ENCODE assay signal across 13 cellular contexts in the genomic region with DNA sequence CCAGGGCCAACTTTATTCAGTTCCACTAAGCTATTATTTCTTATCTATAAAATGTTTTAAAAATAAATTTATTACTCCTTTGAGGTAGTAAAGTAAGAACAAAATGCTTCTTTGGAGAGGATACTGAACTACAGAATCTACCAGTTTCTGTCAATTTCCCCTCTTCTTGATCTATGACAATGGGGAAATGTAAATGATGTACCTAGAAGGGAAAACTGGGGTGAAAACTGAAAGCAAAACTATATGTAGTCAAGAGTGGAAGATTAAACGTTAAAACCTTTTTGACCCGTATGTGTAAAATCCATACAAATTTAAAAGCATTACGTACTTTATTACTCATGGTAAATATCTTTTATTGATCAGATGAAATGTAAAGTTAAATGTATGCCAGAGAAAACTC.
DNase-seq lines count a peak whose midpoint lies in the region; ATAC-seq and TF ChIP-seq lines count a peak whose summit lies in the region.
"Had no signal": no experiment of that assay in that cellular context is flagged by ENCODE, and none has a peak within 500 bp of the region (broad histone marks: within the 10 kb centered on the region; RNA-seq: fewer than 3 reads in every experiment).

No MANE protein-coding gene starts in this region.

- H3K9me3 Mint-ChIP-seq in CD4-positive, alpha-beta T cell, result no peaks in the 10 kb centered on the region

- no peaks in the 10 kb centered on the region for H3K36me3 ChIP-seq in aorta (ENCODE audit: control insufficient read depth in 1 of 2, insufficient read depth in 2 of 2, low read length in 1 of 2)
- H3K36me3 ChIP-seq in sigmoid colon, result no peaks in the 10 kb centered on the region
- H3K36me3 ChIP-seq: heart left ventricle had no signal

- H3K36me3 Mint-ChIP-seq in CD4-positive, alpha-beta T cell (ENCODE audit: low read depth), result no peaks in the 10 kb centered on the region
- H3K36me3 Mint-ChIP-seq: activated naive CD8-positive, alpha-beta T cell had no signal

- CTCF ChIA-PET in CD4-positive, alpha-beta T cell (lab: Charles Lee), result no interaction called here

- DNase-seq in CD4-positive, alpha-beta T cell, result no peak
- DNase-seq in aorta (no peak), EL (no peak), sigmoid colon (no peak), anterior cingulate cortex (lab: John Stamatoyannopoulos, UW) (no peak)
- DNase-seq: activated CD4-positive, CD25-positive, alpha-beta regulatory T cell; effector CD8-positive, alpha-beta T cell; heart left ventricle; mammary epithelial cell had no signal

- intact Hi-C loops in CD4-positive, alpha-beta T cell (cut with DNase I, micrococcal nuclease), result no loop called here
- intact Hi-C loops in aorta (cut with DNase I), result no loop called here
- intact Hi-C loops in sigmoid colon (cut with DNase I), result no loop called here

- no peaks in the 10 kb centered on the region for H3K27me3 Mint-ChIP-seq in CD4-positive, alpha-beta T cell
- H3K27me3 Mint-ChIP-seq: activated naive CD8-positive, alpha-beta T cell had no signal

- POLR2A ChIA-PET in CD4-positive, alpha-beta T cell (lab: Charles Lee), result no interaction called here

- H3K27me3 ChIP-seq in CD4-positive, alpha-beta T cell (ENCODE audit: control insufficient read depth, insufficient read depth, low read length), result no peaks in the 10 kb centered on the region
- H3K27me3 ChIP-seq in aorta (ENCODE audit: control insufficient read depth in 1 of 2, insufficient read depth in 2 of 2, low read length in 1 of 2) (no peaks in the 10 kb centered on the region), sigmoid colon (no peaks in the 10 kb centered on the region)
- H3K27me3 ChIP-seq: heart left ventricle had no signal

- no peaks in the 10 kb centered on the region for H3K9me3 ChIP-seq in CD4-positive, alpha-beta T cell (ENCODE audit: control insufficient read depth, low read length)
- H3K9me3 ChIP-seq in aorta (ENCODE audit: control insufficient read depth, low read length), result no peaks in the 10 kb centered on the region
- no peaks in the 10 kb centered on the region for H3K9me3 ChIP-seq in sigmoid colon
- H3K9me3 ChIP-seq: heart left ventricle had no signal

- no peaks in the 10 kb centered on the region for H3K4me1 Mint-ChIP-seq in CD4-positive, alpha-beta T cell (ENCODE audit: low read depth)

- TF ChIP-seq POLR2A in sigmoid colon (IDR thresholded peaks at IDR 0.05), result no peak

- H3K4me1 ChIP-seq in aorta (ENCODE audit: control insufficient read depth in 1 of 2, insufficient read depth in 2 of 2, low read length in 2 of 2) (no peaks in the 10 kb centered on the region), sigmoid colon (no peaks in the 10 kb centered on the region)
- H3K4me1 ChIP-seq: heart left ventricle had no signal

- H3K4me3 Mint-ChIP-seq in CD4-positive, alpha-beta T cell, result peak overlapping the region; percentile 42
- H3K4me3 Mint-ChIP-seq: activated naive CD8-positive, alpha-beta T cell had no signal

- H3K4me3 ChIP-seq in aorta (ENCODE audit: low read length in 2 of 2) (no peak overlapping the region), sigmoid colon (no peak overlapping the region)
- H3K4me3 ChIP-seq: heart left ventricle had no signal

- TF ChIP-seq EP300 in sigmoid colon (IDR thresholded peaks at IDR 0.05), result no peak

- no peak for ATAC-seq in CD4-positive, alpha-beta T cell (ENCODE audit: poor library complexity)
- ATAC-seq in GM18909 (IDR thresholded peaks at IDR 0.05; ENCODE audit: poor library complexity, unreplicated experiment) (peak; percentile 81), GM21825 (IDR thresholded peaks at IDR 0.05; ENCODE audit: unreplicated experiment) (peak; percentile 97), HG03432 (IDR thresholded peaks at IDR 0.05; ENCODE audit: unreplicated experiment) (peak; percentile 84), aorta (ENCODE audit: low FRiP score) (no peak)
- ATAC-seq: heart left ventricle had no signal

- 88 to 93% methylated on average over 3 of the region's 3 CpGs for WGBS in aorta, 2 donors
- 71 to 77% methylated on average over 3 of the region's 3 CpGs for WGBS in sigmoid colon, 2 donors

- H3K27ac ChIP-seq in CD4-positive, alpha-beta T cell (ENCODE audit: low read depth, low read length), result no peak overlapping the region
- H3K27ac ChIP-seq in aorta (ENCODE audit: low read depth in 1 of 2, low read length in 2 of 2) (no peak overlapping the region), sigmoid colon (no peak overlapping the region)
- H3K27ac ChIP-seq: heart left ventricle had no signal

- no peak overlapping the region for H3K27ac Mint-ChIP-seq in CD4-positive, alpha-beta T cell
- H3K27ac Mint-ChIP-seq: activated naive CD8-positive, alpha-beta T cell had no signal

- no peak for TF ChIP-seq CTCF in CD4-positive, alpha-beta T cell (IDR thresholded peaks at IDR 0.05)
- no peak for TF ChIP-seq CTCF in sigmoid colon (IDR thresholded peaks at IDR 0.05)

Comparison
In these comparisons a context has a peak if more than half of its experiments do, and no peak if none do; other contexts are left out.
1. ATAC-seq: peak in GM18909 (single experiment), GM21825 (single experiment) and HG03432 (single experiment); none in CD4-positive, alpha-beta T cell (single experiment) and aorta (single experiment).